21 cellular contexts compared by ENCODE assay signal in genomic region chrY:7263773-7264172, GRCh38.
DNase-seq lines count a peak whose midpoint lies in the region; ATAC-seq lines count a peak whose summit lies in the region.
"Had no signal": no experiment of that assay in that cellular context is flagged by ENCODE, and none has a peak within 500 bp of the region (broad histone marks: within the 10 kb centered on the region; RNA-seq: fewer than 3 reads in every experiment).

No MANE protein-coding gene starts in this region.

- no peaks in the 10 kb centered on the region for H3K9me3 Mint-ChIP-seq in activated CD8-positive, alpha-beta memory T cell treated with anti-CD3 and anti-CD28 coated beads, Interleukin-2, amount 10 ng/mL, durations not matched to agents 7 days and 5 days (ENCODE audit: low read depth)
- H3K9me3 Mint-ChIP-seq: CD4-positive, CD25-positive, alpha-beta regulatory T cell had no signal

- H3K9me3 ChIP-seq in T-helper 17 cell (ENCODE audit: control insufficient read depth, low read length, poor library complexity, severe bottlenecking): no peaks in the 10 kb centered on the region
- H3K9me3 ChIP-seq: BLaER1, SJCRH30 had no signal

- H3K27ac Mint-ChIP-seq in activated CD8-positive, alpha-beta memory T cell treated with anti-CD3 and anti-CD28 coated beads, Interleukin-2, amount 10 ng/mL, durations not matched to agents 7 days and 5 days: no peak overlapping the region
- no peak overlapping the region for H3K27ac Mint-ChIP-seq in T-helper 17 cell
- H3K27ac Mint-ChIP-seq: CD4-positive, CD25-positive, alpha-beta regulatory T cell had no signal

- H3K36me3 Mint-ChIP-seq in activated CD8-positive, alpha-beta memory T cell treated with anti-CD3 and anti-CD28 coated beads, Interleukin-2, amount 10 ng/mL, durations not matched to agents 7 days and 5 days: no peaks in the 10 kb centered on the region
- no peaks in the 10 kb centered on the region for H3K36me3 Mint-ChIP-seq in T-helper 17 cell (ENCODE audit: low read depth)
- H3K36me3 Mint-ChIP-seq: CD4-positive, CD25-positive, alpha-beta regulatory T cell had no signal

- CTCF ChIA-PET in activated CD8-positive, alpha-beta memory T cell treated with anti-CD3 and anti-CD28 coated beads, Interleukin-2, amount 10 ng/mL, durations not matched to agents 7 days and 5 days (lab: Charles Lee): no interaction called here

- H3K27me3 Mint-ChIP-seq in activated CD8-positive, alpha-beta memory T cell treated with anti-CD3 and anti-CD28 coated beads, Interleukin-2, amount 10 ng/mL, durations not matched to agents 7 days and 5 days: no peaks in the 10 kb centered on the region
- no peaks in the 10 kb centered on the region for H3K27me3 Mint-ChIP-seq in T-helper 17 cell

- DNase-seq in activated CD8-positive, alpha-beta memory T cell treated with anti-CD3 and anti-CD28 coated beads, Interleukin-2, amount 10 ng/mL, durations not matched to agents 7 days and 5 days: no peak
- DNase-seq in activated CD8-positive, alpha-beta memory T cell treated with anti-CD3 and anti-CD28 coated beads, Interleukin-2, amount 50 U/mL, for 48 hours: no peak
- DNase-seq in T-helper 17 cell (no peak), left kidney (ENCODE audit: low read depth, low spot score) (peak; percentile 1)
- no peak for DNase-seq in stimulated activated CD4-positive, alpha-beta T cell treated with anti-CD3 and anti-CD28 coated beads, Interleukin-1b, Interleukin-23, amount 100 ng/mL, for 48 hours
- DNase-seq: CD4-positive, CD25-positive, alpha-beta regulatory T cell; HCEC 1CT; KBM-7; MV-4-11; NCI-H1105; NCI-H1436 treated with DMSO at 0.1 percent for 48 hours; NCI-H1930; NCI-H2107; NCI-H524; NCI-H82; NK-92 treated with Interleukin-12 subunit alpha and Interleukin-12 subunit beta, amount 100 ng/mL, for 24 hours; PC-3; SJCRH30 had no signal

- ATAC-seq in activated CD8-positive, alpha-beta memory T cell treated with anti-CD3 and anti-CD28 coated beads, Interleukin-2, amount 10 ng/mL, durations not matched to agents 7 days and 5 days: peak; percentile 39
- ATAC-seq in T-helper 17 cell (peak; percentile 57), HG03039 (IDR thresholded peaks at IDR 0.05; ENCODE audit: unreplicated experiment) (no peak), GM18502 (IDR thresholded peaks at IDR 0.05; ENCODE audit: poor library complexity, unreplicated experiment) (no peak)
- ATAC-seq: PC-3 had no signal

- H3K4me1 Mint-ChIP-seq in activated CD8-positive, alpha-beta memory T cell treated with anti-CD3 and anti-CD28 coated beads, Interleukin-2, amount 10 ng/mL, durations not matched to agents 7 days and 5 days: peaks cover 14% of the 10 kb centered on the region
- H3K4me1 Mint-ChIP-seq in T-helper 17 cell: peaks cover 2% of the 10 kb centered on the region
- H3K4me1 Mint-ChIP-seq: CD4-positive, CD25-positive, alpha-beta regulatory T cell had no signal

- no peak overlapping the region for H3K4me3 Mint-ChIP-seq in activated CD8-positive, alpha-beta memory T cell treated with anti-CD3 and anti-CD28 coated beads, Interleukin-2, amount 10 ng/mL, durations not matched to agents 7 days and 5 days
- H3K4me3 Mint-ChIP-seq in T-helper 17 cell: no peak overlapping the region
- H3K4me3 Mint-ChIP-seq: CD4-positive, CD25-positive, alpha-beta regulatory T cell had no signal

Comparison
In these comparisons a context has a peak if more than half of its experiments do, and no peak if none do; other contexts are left out.
1. ATAC-seq: peak in activated CD8-positive, alpha-beta memory T cell treated with anti-CD3 and anti-CD28 coated beads, Interleukin-2, amount 10 ng/mL, durations not matched to agents 7 days and 5 days (single experiment) and T-helper 17 cell (single experiment); none in HG03039 (single experiment) and GM18502 (single experiment).